Comparison of ENCODE assay signal across 15 cellular contexts in the genomic region with DNA sequence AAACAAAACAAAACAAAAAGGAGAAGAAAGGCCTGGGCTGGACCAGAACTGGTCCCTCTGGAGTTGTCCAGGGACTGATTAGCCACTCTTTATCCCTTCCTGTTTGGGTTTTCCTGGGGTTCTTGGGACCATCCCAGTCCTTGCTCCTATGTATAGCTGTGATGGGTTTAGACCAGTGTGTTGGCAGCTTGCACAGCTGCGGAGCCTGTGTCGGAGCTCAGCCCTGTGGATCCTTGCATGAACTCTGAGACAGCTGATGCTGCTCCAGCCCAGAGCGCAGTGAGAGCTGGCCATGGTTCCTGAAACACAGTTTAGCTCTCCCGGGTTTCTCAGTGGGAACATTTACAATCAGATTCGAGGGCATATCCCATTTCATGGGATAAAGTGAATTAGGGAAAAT. TPM values are rescaled to one million over a fixed set of nuclear protein-coding genes. Genes with fewer than 3 reads are reported as not detected.
A peak's percentile ranks its signal among the peaks of the same experiment; 100 is the strongest.
DNase-seq lines count a peak whose midpoint lies in the region; ATAC-seq and TF ChIP-seq lines count a peak whose summit lies in the region.
"Had no signal": no experiment of that assay in that cellular context is flagged by ENCODE, and none has a peak within 500 bp of the region (broad histone marks: within the 10 kb centered on the region; RNA-seq: fewer than 3 reads in every experiment).

No MANE protein-coding gene starts in this region.

- peaks cover 17% of the 10 kb centered on the region for H3K4me1 Mint-ChIP-seq in mesothelial cell of epicardium

- no peaks in the 10 kb centered on the region for H3K27me3 Mint-ChIP-seq in mesothelial cell of epicardium (ENCODE audit: low read depth)
- H3K27me3 Mint-ChIP-seq: activated naive CD8-positive, alpha-beta T cell; naive thymus-derived CD8-positive, alpha-beta T cell had no signal

- H3K27ac ChIP-seq in esophagus (ENCODE audit: low read depth in 2 of 2, low read length in 1 of 2) (peak overlapping the region; percentile 15 to 74), lower lobe of right lung (no peak overlapping the region), skeletal muscle tissue (ENCODE audit: low read depth, low read length) (peak overlapping the region; percentile 83)

- H3K4me1 ChIP-seq in esophagus (ENCODE audit: control insufficient read depth in 2 of 2, insufficient read depth in 2 of 2, low read length in 1 of 2), result peaks cover 3 to 18% of the 10 kb centered on the region in 2 donors
- H3K4me1 ChIP-seq in lower lobe of right lung, result peaks cover 32% of the 10 kb centered on the region
- H3K4me1 ChIP-seq in skeletal muscle tissue (ENCODE audit: control insufficient read depth in 3 of 3, insufficient read depth in 3 of 3, low read length in 3 of 3), result peaks cover 49 to 59% (median 58%) of the 10 kb centered on the region in 3 donors

- H3K27ac Mint-ChIP-seq in mesothelial cell of epicardium, result no peak overlapping the region
- H3K27ac Mint-ChIP-seq: activated naive CD8-positive, alpha-beta T cell had no signal

- H3K27me3 ChIP-seq in esophagus (ENCODE audit: control insufficient read depth in 1 of 2, insufficient read depth in 2 of 2, low read length in 2 of 2) (no peaks in the 10 kb centered on the region), lower lobe of right lung (ENCODE audit: low read depth) (no peaks in the 10 kb centered on the region), skeletal muscle tissue (ENCODE audit: control insufficient read depth in 3 of 3, insufficient read depth in 3 of 3, low read length in 3 of 3) (no peaks in the 10 kb centered on the region)

- H3K9me3 ChIP-seq in esophagus (ENCODE audit: control insufficient read depth in 2 of 2, insufficient read depth in 1 of 2, low read depth in 1 of 2, low read length in 1 of 2) (no peaks in the 10 kb centered on the region), lower lobe of right lung (no peaks in the 10 kb centered on the region), skeletal muscle tissue (ENCODE audit: control insufficient read depth in 3 of 3, low read length in 3 of 3) (no peaks in the 10 kb centered on the region)

- no peak overlapping the region for H3K4me3 ChIP-seq in esophagus (ENCODE audit: low read depth in 1 of 2, low read length in 2 of 2)
- H3K4me3 ChIP-seq in lower lobe of right lung, result no peak overlapping the region
- no peak overlapping the region for H3K4me3 ChIP-seq in skeletal muscle tissue (ENCODE audit: low read length in 3 of 3)

- 26 to 37% methylated on average over 5 of the region's 5 CpGs for WGBS in esophagus, 2 donors

- peaks cover 6% of the 10 kb centered on the region for H3K36me3 Mint-ChIP-seq in mesothelial cell of epicardium
- H3K36me3 Mint-ChIP-seq: activated naive CD8-positive, alpha-beta T cell had no signal

- DNase-seq in LHCN-M2 (ENCODE audit: low read depth) (peak; percentile 40), lower lobe of right lung (peak; percentile 29), midbrain (lab: John Stamatoyannopoulos, UW) (no peak), mesothelial cell of epicardium (ENCODE audit: low spot score in 2 of 2, unreplicated experiment in 2 of 2) (no peak)
- no peak for DNase-seq in activated naive CD4-positive, alpha-beta T cell (lab: John Stamatoyannopoulos, UW)
- DNase-seq: activated CD4-positive, alpha-beta T cell treated with anti-CD3 and anti-CD28 coated beads for 4 hours; activated CD8-positive, alpha-beta memory T cell treated with anti-CD3 and anti-CD28 coated beads, Interleukin-2, amount 50 U/mL, for 4 hours; naive thymus-derived CD8-positive, alpha-beta T cell; NCI-H446; SIG-M5; stimulated activated CD4-positive, alpha-beta T cell treated with anti-CD3 and anti-CD28 coated beads, Interleukin-1b, Interleukin-23, amount 100 ng/mL, for 48 hours had no signal

- H3K9ac ChIP-seq in skeletal muscle tissue (ENCODE audit: low read depth in 1 of 3, low read length in 3 of 3), result peak overlapping the region; percentile 1 to 58 (median 44)

- intact Hi-C loops in lower lobe of right lung (cut with DNase I), result loop anchor here (5.0 kb wide), 1 partner anchor 61 kb away; no protein-coding TSS in a partner anchor

- no peak overlapping the region for H3K4me3 Mint-ChIP-seq in mesothelial cell of epicardium
- H3K4me3 Mint-ChIP-seq: activated naive CD8-positive, alpha-beta T cell; naive thymus-derived CD8-positive, alpha-beta T cell had no signal

- no peak for ATAC-seq in lower lobe of right lung
- ATAC-seq: HCT116; naive thymus-derived CD8-positive, alpha-beta T cell had no signal

- H3K36me3 ChIP-seq in esophagus (ENCODE audit: control insufficient read depth in 2 of 2, insufficient read depth in 2 of 2, low read length in 1 of 2), result peaks cover 0 to 15% of the 10 kb centered on the region in 2 donors
- H3K36me3 ChIP-seq in lower lobe of right lung, result peaks cover 12% of the 10 kb centered on the region
- peaks cover 7 to 17% (median 8%) of the 10 kb centered on the region in 3 donors for H3K36me3 ChIP-seq in skeletal muscle tissue (ENCODE audit: control insufficient read depth in 3 of 3, insufficient read depth in 3 of 3, low read length in 3 of 3)

- TF ChIP-seq CTCF in lower lobe of right lung (IDR thresholded peaks at IDR 0.05) (no peak), mesothelial cell of epicardium (IDR thresholded peaks at IDR 0.05; ENCODE audit: unreplicated experiment) (no peak)

- no peaks in the 10 kb centered on the region for H3K9me3 Mint-ChIP-seq in mesothelial cell of epicardium
- H3K9me3 Mint-ChIP-seq: naive thymus-derived CD8-positive, alpha-beta T cell had no signal

RNA-seq across cellular contexts. Expression of gene IMPA2, which starts 16.9 kb away (rescaled TPM):
- 15.9 and 16.8 TPM in 2 replicates for total RNA-seq in LHCN-M2 (2014; rRNA removed)
- 15.2 TPM for polyA plus RNA-seq in LHCN-M2 (2012)
- 100 to 1,000 TPM in 1 of 2 donors, 10 to 100 TPM in 1; 79.1 to 142 TPM for polyA plus RNA-seq in esophagus
- 54.2 TPM for total RNA-seq in lower lobe of right lung
- 33.9 TPM for total RNA-seq in skeletal muscle tissue
- total RNA-seq in mesothelial cell of epicardium, result 29.9 to 30.6 TPM (median 30.4 TPM) in 3 replicates

Comparison
In these comparisons a context has a peak if more than half of its experiments do, and no peak if none do; other contexts are left out.
1. DNase-seq: peak in LHCN-M2 (single experiment) and lower lobe of right lung (single experiment); none in activated naive CD4-positive, alpha-beta T cell (0 of 4), midbrain (single experiment) and mesothelial cell of epicardium (0 of 2).